ENCODE assay signal across 1 cellular context in the genomic region with DNA sequence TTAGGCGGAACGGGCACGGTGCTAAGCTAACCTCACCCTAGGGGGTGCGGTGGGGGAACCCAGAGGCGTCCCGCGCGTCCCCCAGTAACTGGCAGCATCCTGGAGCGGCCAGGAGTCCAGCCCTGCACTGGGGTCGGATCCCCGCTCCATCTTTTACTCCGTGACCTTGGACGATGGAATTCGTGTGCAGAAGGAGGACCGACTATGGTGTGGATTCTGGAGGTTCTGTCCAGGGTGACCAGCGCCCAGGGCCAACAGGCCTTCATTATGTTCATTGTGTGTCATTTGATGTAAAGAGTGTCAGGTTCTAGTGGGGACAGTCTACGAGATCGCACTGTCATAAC.
TF ChIP-seq lines count a peak whose summit lies in the region.

No MANE protein-coding gene starts in this region.

TF ChIP-seq in endothelial cell of umbilical vein, 7 proteins besides CTCF, POLR2A, EP300 and RAD21:
- no peak for TF ChIP-seq EZH2 (IDR thresholded peaks at IDR 0.05; ENCODE audit: borderline replicate concordance, low read depth, low read length, severe bottlenecking)
- TF ChIP-seq FOS (IDR thresholded peaks at IDR 0.05; ENCODE audit: borderline replicate concordance, insufficient read depth, low read length): no peak
- TF ChIP-seq JUN (IDR thresholded peaks at IDR 0.05; ENCODE audit: borderline replicate concordance, insufficient read depth, insufficient read length, low read depth): no peak
- TF ChIP-seq, protein P1, sequence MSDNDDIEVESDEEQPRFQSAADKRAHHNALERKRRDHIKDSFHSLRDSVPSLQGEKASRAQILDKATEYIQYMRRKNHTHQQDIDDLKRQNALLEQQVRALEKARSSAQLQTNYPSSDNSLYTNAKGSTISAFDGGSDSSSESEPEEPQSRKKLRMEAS (IDR thresholded peaks at IDR 0.05; ENCODE audit: insufficient read depth, insufficient read length): no peak
- no peak for TF ChIP-seq MYC (IDR thresholded peaks at IDR 0.05; ENCODE audit: low read depth, low read length)
- no peak for TF ChIP-seq POLR2AphosphoS5 (IDR thresholded peaks at IDR 0.05; ENCODE audit: insufficient read depth, low read depth, low read length)
- no peak for TF ChIP-seq GATA2 (IDR thresholded peaks at IDR 0.05; ENCODE audit: insufficient read depth, insufficient read length, low read depth, low read length)
